In genomic region chr3:173238091-173238490, GRCh38 we compare ENCODE assay signal across 21 cellular contexts.
"Had no signal": no experiment of that assay in that cellular context is flagged by ENCODE, and none has a peak within 500 bp of the region (broad histone marks: within the 10 kb centered on the region; RNA-seq: fewer than 3 reads in every experiment).

No MANE protein-coding gene starts in this region.

- H3K4me3 ChIP-seq: body of pancreas, colonic mucosa, hepatocyte, pancreas, spleen, thoracic aorta had no signal

- H3K27me3 ChIP-seq: body of pancreas, colonic mucosa, hepatocyte, pancreas, spleen had no signal

- H3K9me3 Mint-ChIP-seq: activated CD4-positive, alpha-beta memory T cell treated with anti-CD3 and anti-CD28 coated beads, Interleukin-2, amount 10 ng/mL, durations not matched to agents 7 days and 5 days had no signal

- DNase-seq: activated CD4-positive, alpha-beta memory T cell treated with anti-CD3 and anti-CD28 coated beads, Interleukin-2, amount 10 ng/mL, durations not matched to agents 7 days and 5 days; activated CD4-positive, alpha-beta T cell treated with anti-CD3 and anti-CD28 coated beads for 36 hours; activated CD8-positive, alpha-beta memory T cell treated with anti-CD3 and anti-CD28 coated beads, Interleukin-2, amount 50 U/mL, for 4 hours; activated effector memory CD4-positive, alpha-beta T cell treated with anti-CD3 and anti-CD28 coated beads, Interleukin-2, amount 50 U/mL, for 16 hours; activated T-cell treated with anti-CD3 and anti-CD28 coated beads, Interleukin-2, amount 50 U/mL, for 48 hours; amniotic stem cell; body of pancreas; caudate nucleus; colonic mucosa; islet precursor cell; midbrain; pancreas; spleen; WERI-Rb-1 had no signal

- H3K27ac ChIP-seq: body of pancreas, colonic mucosa, hepatocyte, pancreas, spleen, thoracic aorta, WERI-Rb-1 had no signal

- H3K36me3 Mint-ChIP-seq: activated naive CD8-positive, alpha-beta T cell had no signal

- H3K4me1 Mint-ChIP-seq: activated CD4-positive, alpha-beta memory T cell treated with anti-CD3 and anti-CD28 coated beads, Interleukin-2, amount 10 ng/mL, durations not matched to agents 7 days and 5 days; activated CD4-positive, alpha-beta T cell treated with anti-CD3 and anti-CD28 coated beads for 36 hours; neural crest cell had no signal

- H3K4me3 Mint-ChIP-seq: activated CD4-positive, alpha-beta memory T cell treated with anti-CD3 and anti-CD28 coated beads, Interleukin-2, amount 10 ng/mL, durations not matched to agents 7 days and 5 days; activated CD4-positive, alpha-beta T cell treated with anti-CD3 and anti-CD28 coated beads for 36 hours; activated naive CD8-positive, alpha-beta T cell; neural crest cell had no signal

- H3K27ac Mint-ChIP-seq: activated CD4-positive, alpha-beta memory T cell treated with anti-CD3 and anti-CD28 coated beads, Interleukin-2, amount 10 ng/mL, durations not matched to agents 7 days and 5 days; activated CD4-positive, alpha-beta T cell treated with anti-CD3 and anti-CD28 coated beads for 36 hours; activated naive CD8-positive, alpha-beta T cell had no signal

- H3K4me1 ChIP-seq: body of pancreas, colonic mucosa, pancreas, spleen had no signal

- H3K9me3 ChIP-seq: body of pancreas, colonic mucosa, pancreas, thoracic aorta had no signal

- H3K27me3 Mint-ChIP-seq: activated CD4-positive, alpha-beta memory T cell treated with anti-CD3 and anti-CD28 coated beads, Interleukin-2, amount 10 ng/mL, durations not matched to agents 7 days and 5 days; activated CD4-positive, alpha-beta T cell treated with anti-CD3 and anti-CD28 coated beads for 36 hours; activated naive CD8-positive, alpha-beta T cell had no signal

- H3K36me3 ChIP-seq: colonic mucosa, pancreas, spleen, thoracic aorta, WERI-Rb-1 had no signal

- ATAC-seq: activated CD4-positive, alpha-beta T cell treated with anti-CD3 and anti-CD28 coated beads for 36 hours; body of pancreas; esophagus mucosa; left lobe of liver; pancreas; sciatic nerve had no signal
